8 cellular contexts compared by ENCODE assay signal in genomic region chr3:17741621-17742091, GRCh38. TPM values are rescaled to one million over a fixed set of nuclear protein-coding genes. Genes with fewer than 3 reads are reported as not detected.
DNase-seq lines count a peak whose midpoint lies in the region; ATAC-seq and TF ChIP-seq lines count a peak whose summit lies in the region.

No MANE protein-coding gene starts in this region.

- H3K4me1 Mint-ChIP-seq in natural killer cell = peaks cover 43 to 44% of the 10 kb centered on the region in 2 donors

- intact Hi-C loops in natural killer cell (cut with micrococcal nuclease) = loop anchor here (5.0 kb wide), 1 partner anchor 1001 kb away; no protein-coding TSS in a partner anchor

- H3K36me3 Mint-ChIP-seq in natural killer cell = no peaks in the 10 kb centered on the region

- peak overlapping the region; percentile 86 to 95 for H3K27ac Mint-ChIP-seq in natural killer cell

- DNase-seq in NCI-H1694 treated with DMSO at 0.1 percent for 48 hours (lab: John Stamatoyannopoulos, UW) = peak; percentile 7
- DNase-seq in NCI-H1694 (lab: John Stamatoyannopoulos, UW) = no peak
- DNase-seq in OCI-M1 (lab: John Stamatoyannopoulos, UW) = peak; percentile 86
- peak; percentile 62 for DNase-seq in dedifferentiated amniotic fluid mesenchymal stem cell (ENCODE audit: extremely low spot score)
- DNase-seq in natural killer cell = no peak
- no peak for DNase-seq in activated gamma-delta T cell (lab: John Stamatoyannopoulos, UW)
- no peak for DNase-seq in NCI-H345 treated with DMSO at 0.1 percent for 48 hours (lab: John Stamatoyannopoulos, UW; ENCODE audit: unreplicated experiment)
- no peak for DNase-seq in NCI-H2081 (lab: John Stamatoyannopoulos, UW)

- no peaks in the 10 kb centered on the region for H3K27me3 Mint-ChIP-seq in natural killer cell (ENCODE audit: low read depth in 2 of 2)

- no peak for TF ChIP-seq CTCF in natural killer cell (IDR thresholded peaks at IDR 0.05)

- H3K4me3 Mint-ChIP-seq in natural killer cell = peak overlapping the region; percentile 90

- no peak for ATAC-seq in natural killer cell

- H3K9me3 Mint-ChIP-seq in natural killer cell = no peaks in the 10 kb centered on the region

RNA-seq across cellular contexts. Expression of gene TBC1D5, which starts 0.8 kb away (rescaled TPM):
- 10 to 100 TPM; 63.8 to 81.9 (median 74.9) TPM for total RNA-seq in natural killer cell

Comparison
In these comparisons a context has a peak if more than half of its experiments do, and no peak if none do; other contexts are left out.
1. DNase-seq: peak in NCI-H1694 treated with DMSO at 0.1 percent for 48 hours (single experiment), OCI-M1 (single experiment) and dedifferentiated amniotic fluid mesenchymal stem cell (single experiment); none in NCI-H1694 (single experiment), natural killer cell (single experiment), activated gamma-delta T cell (single experiment), NCI-H345 treated with DMSO at 0.1 percent for 48 hours (single experiment) and NCI-H2081 (0 of 2).